In genomic region chr12:117161460-117162166, GRCh38 we compare ENCODE assay signal across 35 cellular contexts. TPM values are rescaled to one million over a fixed set of nuclear protein-coding genes. Genes with fewer than 3 reads are reported as not detected.
DNase-seq lines count a peak whose midpoint lies in the region; ATAC-seq and TF ChIP-seq lines count a peak whose summit lies in the region.
"Had no signal": no experiment of that assay in that cellular context is flagged by ENCODE, and none has a peak within 500 bp of the region (broad histone marks: within the 10 kb centered on the region; RNA-seq: fewer than 3 reads in every experiment).

No MANE protein-coding gene starts in this region.

- H3K27me3 Mint-ChIP-seq in activated T-cell treated with anti-CD3 and anti-CD28 coated beads, Interleukin-2, amount 50 U/mL, for 24 hours, result no peaks in the 10 kb centered on the region
- H3K27me3 Mint-ChIP-seq in osteocyte (ENCODE audit: unreplicated experiment), result no peaks in the 10 kb centered on the region
- H3K27me3 Mint-ChIP-seq: activated CD4-positive, alpha-beta T cell treated with anti-CD3 and anti-CD28 coated beads, Interleukin-2, amount 10 ng/mL, durations not matched to agents 7 days and 5 days had no signal

- no peak for ATAC-seq in HG03280 (IDR thresholded peaks at IDR 0.05; ENCODE audit: unreplicated experiment)
- ATAC-seq: A549, HCT116, HepG2, left colon, mucosa of descending colon, pancreas had no signal

- H3K4me1 Mint-ChIP-seq in activated T-cell treated with anti-CD3 and anti-CD28 coated beads, Interleukin-2, amount 50 U/mL, for 24 hours (ENCODE audit: low read depth), result no peaks in the 10 kb centered on the region
- H3K4me1 Mint-ChIP-seq in osteocyte (ENCODE audit: unreplicated experiment), result no peaks in the 10 kb centered on the region
- H3K4me1 Mint-ChIP-seq: brain, immature natural killer cell, neural crest cell had no signal

- H3K9me3 ChIP-seq in KOPT-K1 (ENCODE audit: insufficient read depth, low read length, poor library complexity, severe bottlenecking), result no peaks in the 10 kb centered on the region
- H3K9me3 ChIP-seq: A549, mucosa of descending colon, pancreas, Peyer's patch, stomach, thyroid gland, vagina had no signal

- peaks cover 97% of the 10 kb centered on the region for H3K36me3 Mint-ChIP-seq in activated T-cell treated with anti-CD3 and anti-CD28 coated beads, Interleukin-2, amount 50 U/mL, for 24 hours (ENCODE audit: low read depth)
- peaks cover 63% of the 10 kb centered on the region for H3K36me3 Mint-ChIP-seq in osteocyte (ENCODE audit: unreplicated experiment)

- no peak for TF ChIP-seq CTCF in osteocyte (IDR thresholded peaks at IDR 0.05)

- peak overlapping the region; percentile 39 for H3K27ac Mint-ChIP-seq in activated T-cell treated with anti-CD3 and anti-CD28 coated beads, Interleukin-2, amount 50 U/mL, for 24 hours
- peak overlapping the region; percentile 35 for H3K27ac Mint-ChIP-seq in osteocyte (ENCODE audit: unreplicated experiment)
- H3K27ac Mint-ChIP-seq: activated CD4-positive, alpha-beta T cell treated with anti-CD3 and anti-CD28 coated beads, Interleukin-2, amount 10 ng/mL, durations not matched to agents 7 days and 5 days; activated T-helper 2 cell treated with anti-CD3 and anti-CD28 coated beads, Interferon-gamma antibody, Interleukin-2, Interleukin-4, amounts not matched to agents 10 μg/mL and 5 μg/mL and 100 μg/mL, durations not matched to agents 14 hours and 24 hours and 36 hours had no signal

- H3K4me3 Mint-ChIP-seq in activated T-cell treated with anti-CD3 and anti-CD28 coated beads, Interleukin-2, amount 50 U/mL, for 24 hours, result no peak overlapping the region
- H3K4me3 Mint-ChIP-seq in osteocyte (ENCODE audit: unreplicated experiment), result no peak overlapping the region
- H3K4me3 Mint-ChIP-seq: activated CD4-positive, alpha-beta T cell treated with anti-CD3 and anti-CD28 coated beads, Interleukin-2, amount 10 ng/mL, durations not matched to agents 7 days and 5 days; brain; immature natural killer cell; neural crest cell had no signal

- no peaks in the 10 kb centered on the region for H3K9me3 Mint-ChIP-seq in activated T-cell treated with anti-CD3 and anti-CD28 coated beads, Interleukin-2, amount 50 U/mL, for 24 hours
- H3K9me3 Mint-ChIP-seq in osteocyte (ENCODE audit: unreplicated experiment), result no peaks in the 10 kb centered on the region
- H3K9me3 Mint-ChIP-seq: activated CD4-positive, alpha-beta T cell treated with anti-CD3 and anti-CD28 coated beads, Interleukin-2, amount 10 ng/mL, durations not matched to agents 7 days and 5 days; activated T-helper 2 cell treated with anti-CD3 and anti-CD28 coated beads, Interferon-gamma antibody, Interleukin-2, Interleukin-4, amounts not matched to agents 10 μg/mL and 5 μg/mL and 100 μg/mL, durations not matched to agents 14 hours and 24 hours and 36 hours; brain; immature natural killer cell; neural crest cell had no signal

- DNase-seq in activated T-cell treated with anti-CD3 and anti-CD28 coated beads, Interleukin-2, amount 50 U/mL, for 24 hours, result no peak
- no peak for DNase-seq in activated T-cell treated with anti-CD3 and anti-CD28 coated beads, Interleukin-2, amount 50 U/mL, for 1 hour
- DNase-seq in cerebellum (ENCODE audit: low spot score) (peak; percentile 26), osteocyte (ENCODE audit: extremely low spot score, unreplicated experiment) (no peak), H4 (ENCODE audit: low spot score) (no peak), hippocampal formation (lab: John Stamatoyannopoulos, UW) (no peak)
- DNase-seq: activated CD4-positive, alpha-beta T cell treated with anti-CD3 and anti-CD28 coated beads, Interleukin-2, amount 10 ng/mL, durations not matched to agents 7 days and 5 days; amniotic stem cell; Calu3; DMS79; GF-D8; immature natural killer cell; left colon; mucosa of descending colon; NCI-H1436 treated with DMSO at 0.1 percent for 48 hours; NCI-H446 treated with DMSO at 0.1 percent for 48 hours; NCI-H774; Peyer's patch; retina; SIG-M5; small intestine; stomach; T-helper 9 cell; thyroid gland had no signal

- peak overlapping the region; percentile 31 for H3K27ac ChIP-seq in KOPT-K1 (ENCODE audit: low read depth, low read length, poor library complexity, severe bottlenecking)
- H3K27ac ChIP-seq: pancreas, Peyer's patch, stomach, thyroid gland, vagina, VCaP had no signal

- H3K36me3 ChIP-seq in KOPT-K1 (ENCODE audit: insufficient read depth, low read length), result peaks cover 100% of the 10 kb centered on the region

RNA-seq across cellular contexts. Expression of gene FBXO21, which starts 28.7 kb away (rescaled TPM):
- 148 TPM for total RNA-seq in cerebellum
- total RNA-seq in osteocyte, result 49.0 and 49.8 TPM in 2 replicates
- 33.7 and 38.3 TPM in 2 replicates for total RNA-seq in H4 (2014; rRNA removed; shearing (Covaris generic))
